28 cellular contexts compared by ENCODE assay signal in the genomic region with DNA sequence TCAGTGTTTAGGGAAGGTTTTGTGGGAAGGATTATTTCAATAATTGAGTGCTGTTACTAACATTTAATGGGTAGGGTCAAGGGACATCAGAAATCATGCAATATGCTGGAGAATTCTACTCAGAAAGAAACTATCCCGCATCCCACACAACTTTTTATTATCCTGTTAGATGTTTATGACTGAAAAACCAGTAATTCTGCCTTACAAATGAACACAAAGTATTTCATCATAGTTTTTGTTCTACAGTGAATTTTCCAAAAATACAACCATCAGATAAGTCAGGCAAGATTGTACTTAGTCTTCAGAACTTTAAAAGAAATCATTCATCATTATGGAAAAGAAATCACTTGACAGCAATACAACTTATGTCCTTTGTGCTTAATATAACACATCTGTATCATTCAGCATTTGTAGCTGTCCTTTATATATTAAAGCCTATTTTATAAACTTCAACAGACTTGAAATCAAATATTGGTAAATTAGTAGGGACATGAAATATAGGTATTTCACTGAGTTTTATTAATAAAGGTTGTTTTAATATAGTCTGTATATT.
DNase-seq lines count a peak whose midpoint lies in the region; ATAC-seq and TF ChIP-seq lines count a peak whose summit lies in the region.
"Had no signal": no experiment of that assay in that cellular context is flagged by ENCODE, and none has a peak within 500 bp of the region (broad histone marks: within the 10 kb centered on the region; RNA-seq: fewer than 3 reads in every experiment).

No MANE protein-coding gene starts in this region.

- no peak for TF ChIP-seq EP300 in tibial nerve (IDR thresholded peaks at IDR 0.05)

- no peak for ATAC-seq in T-helper 17 cell
- no peak for ATAC-seq in natural killer cell treated with Interleukin-12 subunit alpha and Interleukin-12 subunit beta and Interleukin-15 and Interleukin-18, amount 100 ng/mL, for 72 hours
- ATAC-seq: effector memory CD8-positive, alpha-beta T cell; naive thymus-derived CD4-positive, alpha-beta T cell had no signal

- H3K36me3 ChIP-seq in cardiac muscle cell (peaks cover 34% of the 10 kb centered on the region), left ventricle myocardium inferior (peaks cover 90% of the 10 kb centered on the region), tibial nerve (peaks cover 0 to 62% (median 7%) of the 10 kb centered on the region in 3 donors)

- H3K27ac Mint-ChIP-seq in T-helper 17 cell (peak overlapping the region; percentile 84), type B pancreatic cell (peak overlapping the region; percentile 30)
- H3K27ac Mint-ChIP-seq in natural killer cell treated with Interleukin-12 subunit alpha and Interleukin-12 subunit beta and Interleukin-15 and Interleukin-18, amount 100 ng/mL, for 72 hours = peak overlapping the region in 1 of 2 donors; percentile 8

- TF ChIP-seq CTCF in cardiac muscle cell (IDR thresholded peaks at IDR 0.05; ENCODE audit: low read depth, low read length) (no peak), left ventricle myocardium inferior (IDR thresholded peaks at IDR 0.05; ENCODE audit: borderline replicate concordance) (no peak), fibroblast of the aortic adventitia (IDR thresholded peaks at IDR 0.05; ENCODE audit: insufficient read depth, low read length) (no peak), type B pancreatic cell (conservative IDR thresholded peaks at IDR 0.05) (no peak), tibial nerve (IDR thresholded peaks at IDR 0.05) (no peak)

- TF ChIP-seq POLR2A in tibial nerve (IDR thresholded peaks at IDR 0.05) = no peak

- no peaks in the 10 kb centered on the region for H3K9me3 ChIP-seq in cardiac muscle cell (ENCODE audit: low read depth)
- H3K9me3 ChIP-seq in left ventricle myocardium inferior (replicated peaks) = no peaks in the 10 kb centered on the region
- H3K9me3 ChIP-seq in T-helper 17 cell (ENCODE audit: control insufficient read depth, low read length, poor library complexity, severe bottlenecking) = no peaks in the 10 kb centered on the region
- H3K9me3 ChIP-seq in tibial nerve = no peaks in the 10 kb centered on the region
- H3K9me3 ChIP-seq: Caco-2, esophagus muscularis mucosa had no signal

- H3K9me3 Mint-ChIP-seq in type B pancreatic cell = no peaks in the 10 kb centered on the region
- H3K9me3 Mint-ChIP-seq in natural killer cell treated with Interleukin-12 subunit alpha and Interleukin-12 subunit beta and Interleukin-15 and Interleukin-18, amount 100 ng/mL, for 72 hours = no peaks in the 10 kb centered on the region
- H3K9me3 Mint-ChIP-seq: effector memory CD8-positive, alpha-beta T cell; naive thymus-derived CD4-positive, alpha-beta T cell had no signal

- no peak overlapping the region for H3K4me3 Mint-ChIP-seq in T-helper 17 cell
- H3K4me3 Mint-ChIP-seq in type B pancreatic cell = no peak overlapping the region
- H3K4me3 Mint-ChIP-seq in natural killer cell treated with Interleukin-12 subunit alpha and Interleukin-12 subunit beta and Interleukin-15 and Interleukin-18, amount 100 ng/mL, for 72 hours = no peak overlapping the region
- H3K4me3 Mint-ChIP-seq: effector memory CD8-positive, alpha-beta T cell; naive thymus-derived CD4-positive, alpha-beta T cell had no signal

- 79 to 81% methylated on average over 1 of the region's 1 CpG for WGBS in tibial nerve, 2 donors

- H3K36me3 Mint-ChIP-seq in T-helper 17 cell (ENCODE audit: low read depth) (peaks cover 9% of the 10 kb centered on the region), type B pancreatic cell (peaks cover 19% of the 10 kb centered on the region)
- peaks cover 15% of the 10 kb centered on the region for H3K36me3 Mint-ChIP-seq in natural killer cell treated with Interleukin-12 subunit alpha and Interleukin-12 subunit beta and Interleukin-15 and Interleukin-18, amount 100 ng/mL, for 72 hours

- DNase-seq in cardiac muscle cell (ENCODE audit: low read depth in 1 of 2, low spot score in 1 of 2) = peak in 1 of 2 donors; percentile 21
- no peak for DNase-seq in left ventricle myocardium inferior
- no peak for DNase-seq in T-helper 17 cell
- peak; percentile 46 for DNase-seq in fibroblast of the aortic adventitia (ENCODE audit: low read depth)
- DNase-seq in type B pancreatic cell (ENCODE audit: extremely low spot score, unreplicated experiment) = no peak
- DNase-seq in tibial nerve (ENCODE audit: low spot score in 2 of 2) = no peak
- no peak for DNase-seq in superior temporal gyrus (ENCODE audit: extremely low spot score)
- no peak for DNase-seq in natural killer cell treated with Interleukin-12 subunit alpha and Interleukin-12 subunit beta and Interleukin-15 and Interleukin-18, amount 100 ng/mL, for 72 hours (ENCODE audit: low spot score)
- DNase-seq: ACHN; activated CD4-positive, alpha-beta T cell treated with anti-CD3 and anti-CD28 coated beads for 1 hour; activated CD8-positive, alpha-beta memory T cell treated with anti-CD3 and anti-CD28 coated beads for 24 hours; activated T-cell treated with anti-CD3 and anti-CD28 coated beads, Interleukin-2, amount 50 U/mL, for 1 hour; amygdala; C1 segment of cervical spinal cord; Caco-2; DMS79; effector memory CD8-positive, alpha-beta T cell; midbrain; naive thymus-derived CD4-positive, alpha-beta T cell; NCI-H1417 treated with DMSO at 0.1 percent for 48 hours; NCI-H2107; stimulated activated CD4-positive, alpha-beta T cell treated with anti-CD3 and anti-CD28 coated beads, Interleukin-2, amount 100 ng/mL, for 24 hours; T-helper 1 cell had no signal

- intact Hi-C loops in left ventricle myocardium inferior (cut with micrococcal nuclease) = no loop called here

- H3K27me3 Mint-ChIP-seq in T-helper 17 cell (no peaks in the 10 kb centered on the region), type B pancreatic cell (no peaks in the 10 kb centered on the region)
- H3K27me3 Mint-ChIP-seq in natural killer cell treated with Interleukin-12 subunit alpha and Interleukin-12 subunit beta and Interleukin-15 and Interleukin-18, amount 100 ng/mL, for 72 hours = no peaks in the 10 kb centered on the region
- H3K27me3 Mint-ChIP-seq: effector memory CD8-positive, alpha-beta T cell; naive thymus-derived CD4-positive, alpha-beta T cell had no signal

- no peaks in the 10 kb centered on the region for H3K4me1 ChIP-seq in cardiac muscle cell (ENCODE audit: low read depth)
- peaks cover 19% of the 10 kb centered on the region for H3K4me1 ChIP-seq in left ventricle myocardium inferior
- no peaks in the 10 kb centered on the region for H3K4me1 ChIP-seq in tibial nerve

- H3K4me1 Mint-ChIP-seq in T-helper 17 cell (peaks cover 7% of the 10 kb centered on the region), type B pancreatic cell (ENCODE audit: unreplicated experiment) (no peaks in the 10 kb centered on the region)
- peaks cover 3 to 7% of the 10 kb centered on the region in 2 donors for H3K4me1 Mint-ChIP-seq in natural killer cell treated with Interleukin-12 subunit alpha and Interleukin-12 subunit beta and Interleukin-15 and Interleukin-18, amount 100 ng/mL, for 72 hours (ENCODE audit: low read depth in 2 of 2)

- H3K27ac ChIP-seq in cardiac muscle cell = peak overlapping the region; percentile 6
- no peak overlapping the region for H3K27ac ChIP-seq in left ventricle myocardium inferior (replicated peaks)
- H3K27ac ChIP-seq in tibial nerve = no peak overlapping the region
- H3K27ac ChIP-seq: coronary artery, esophagus muscularis mucosa, KMS-11, RWPE1 had no signal

- H3K27me3 ChIP-seq in cardiac muscle cell (no peaks in the 10 kb centered on the region), left ventricle myocardium inferior (ENCODE audit: low read depth) (no peaks in the 10 kb centered on the region), tibial nerve (no peaks in the 10 kb centered on the region)
- H3K27me3 ChIP-seq: esophagus muscularis mucosa had no signal

- H3K4me3 ChIP-seq in cardiac muscle cell (no peak overlapping the region), left ventricle myocardium inferior (no peak overlapping the region), fibroblast of the aortic adventitia (ENCODE audit: low read depth, low read length) (no peak overlapping the region), tibial nerve (no peak overlapping the region)
- H3K4me3 ChIP-seq: coronary artery, esophagus muscularis mucosa, smooth muscle cell had no signal
